Comparison of ENCODE assay signal across 1 cellular context in genomic region chr22:24186892-24187670, GRCh38.
TF ChIP-seq lines count a peak whose summit lies in the region.

No MANE protein-coding gene starts in this region.

TF ChIP-seq in WTC11, 78 proteins besides CTCF, POLR2A, EP300 and RAD21 (continued from another document):
- TF ChIP-seq AR (CRISPR knock-in tag; IDR thresholded peaks at IDR 0.05) (no peak), ERG (CRISPR knock-in tag; IDR thresholded peaks at IDR 0.05) (no peak), IRF2 (CRISPR knock-in tag; IDR thresholded peaks at IDR 0.05; ENCODE audit: borderline replicate concordance, low read depth) (no peak)
